2 cellular contexts compared by ENCODE assay signal in genomic region chr17:41915020-41915419, GRCh38.
TF ChIP-seq lines count a peak whose summit lies in the region.

No MANE protein-coding gene starts in this region.

TF ChIP-seq in SK-N-SH, 30 proteins besides CTCF, POLR2A, EP300 and RAD21 (continued from another document):
- no peak for TF ChIP-seq REST (IDR thresholded peaks at IDR 0.05; ENCODE audit: low read depth, low read length)
- TF ChIP-seq RXRA (IDR thresholded peaks at IDR 0.05; ENCODE audit: borderline replicate concordance, low read depth) = no peak
- TF ChIP-seq PBX3 (IDR thresholded peaks at IDR 0.05) = no peak
- TF ChIP-seq NRF1 (IDR thresholded peaks at IDR 0.05; ENCODE audit: low read depth, low read length) = no peak
- TF ChIP-seq EZH2phosphoT487 (IDR thresholded peaks at IDR 0.05; ENCODE audit: borderline replicate concordance, low read depth) = no peak
- no peak for TF ChIP-seq TAF1 (IDR thresholded peaks at IDR 0.05; ENCODE audit: borderline replicate concordance, low read depth, low read length)
- no peak for TF ChIP-seq TEAD4 (IDR thresholded peaks at IDR 0.05; ENCODE audit: borderline replicate concordance, insufficient read depth)
- no peak for TF ChIP-seq USF1 (IDR thresholded peaks at IDR 0.05; ENCODE audit: borderline replicate concordance, low read depth)
- no peak for TF ChIP-seq SIN3A (IDR thresholded peaks at IDR 0.05; ENCODE audit: borderline replicate concordance, low read depth, low read length)
- no peak for TF ChIP-seq FOXM1 (IDR thresholded peaks at IDR 0.05; ENCODE audit: low read depth)
- TF ChIP-seq RCOR1 (IDR thresholded peaks at IDR 0.05; ENCODE audit: low read length) = no peak
- TF ChIP-seq FOSL2 (IDR thresholded peaks at IDR 0.05; ENCODE audit: borderline replicate concordance, low read depth) = no peak
- no peak for TF ChIP-seq ELF1 (IDR thresholded peaks at IDR 0.05)
- TF ChIP-seq MEF2A (IDR thresholded peaks at IDR 0.05; ENCODE audit: borderline replicate concordance, low read depth) = no peak
- TF ChIP-seq IRF3 (IDR thresholded peaks at IDR 0.05; ENCODE audit: low read depth, low read length) = no peak

TF ChIP-seq in SK-N-SH treated with all-trans-retinoic acid at 6 μM for 48 hours, 23 proteins besides CTCF, POLR2A, EP300 and RAD21 (continued from another document):
- no peak for TF ChIP-seq POU6F1 (CRISPR knock-in tag; IDR thresholded peaks at IDR 0.05; ENCODE audit: borderline replicate concordance, low read depth)
- no peak for TF ChIP-seq ISL1 (CRISPR knock-in tag; IDR thresholded peaks at IDR 0.05)
- TF ChIP-seq CSDC2 (CRISPR knock-in tag; IDR thresholded peaks at IDR 0.05) = no peak
- no peak for TF ChIP-seq ZC3H10 (CRISPR knock-in tag; IDR thresholded peaks at IDR 0.05)
- no peak for TF ChIP-seq ESRRG (CRISPR knock-in tag; IDR thresholded peaks at IDR 0.05)
- TF ChIP-seq TCF4 (CRISPR knock-in tag; IDR thresholded peaks at IDR 0.05; ENCODE audit: borderline replicate concordance) = no peak
